In the genomic region with DNA sequence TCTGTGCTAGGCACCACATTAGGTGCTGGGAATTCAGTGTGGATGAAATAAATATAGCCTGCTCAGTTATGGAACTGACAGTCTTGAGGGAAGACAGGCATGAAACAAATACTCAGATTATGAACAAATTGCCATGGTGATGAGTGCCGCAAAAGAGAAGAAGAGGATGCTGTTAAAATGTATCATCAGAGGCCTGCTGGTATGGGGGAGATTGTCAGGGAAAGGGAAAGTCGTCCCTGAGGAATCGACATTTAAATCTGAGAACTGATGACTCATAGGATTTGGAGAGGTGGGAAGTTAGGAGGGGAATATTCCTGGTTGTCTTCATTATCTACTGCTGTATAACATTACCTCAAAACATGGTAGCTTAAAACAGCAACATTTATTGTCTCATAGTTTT, we compare ENCODE assay signal across 21 cellular contexts. TPM values are rescaled to one million over a fixed set of nuclear protein-coding genes. Genes with fewer than 3 reads are reported as not detected.
A peak's percentile ranks its signal among the peaks of the same experiment; 100 is the strongest.
DNase-seq lines count a peak whose midpoint lies in the region; ATAC-seq, FAIRE-seq and TF ChIP-seq lines count a peak whose summit lies in the region.
"Had no signal": no experiment of that assay in that cellular context is flagged by ENCODE, and none has a peak within 500 bp of the region (broad histone marks: within the 10 kb centered on the region; RNA-seq: fewer than 3 reads in every experiment).

No MANE protein-coding gene starts in this region.

- DNase-seq in A549 (ENCODE audit: low read depth in 1 of 2, low spot score in 1 of 2) (no peak), ELR (ENCODE audit: low read depth) (peak; percentile 8), LHCN-M2 (ENCODE audit: low read depth) (peak; percentile 39), fibroblast of peridontal ligament (ENCODE audit: extremely low read depth) (peak; percentile 25), RCC 7860 (ENCODE audit: low spot score) (no peak), glomerular visceral epithelial cell (ENCODE audit: extremely low spot score) (no peak), colonic mucosa (no peak), Right ventricle myocardium superior (no peak)
- DNase-seq: CD4-positive, CD25-positive, alpha-beta regulatory T cell; KG1; MV-4-11; NCI-H1105 treated with DMSO at 0.1 percent for 48 hours; NCI-H2029 treated with DMSO at 0.1 percent for 48 hours; NCI-H446; NCI-H526; OCI-M1; SW 1271 had no signal

- POLR2A ChIA-PET in A549 (lab: Yijun Ruan, JAX): no interaction called here

- no peaks in the 10 kb centered on the region for H3K4me1 ChIP-seq in A549
- no peaks in the 10 kb centered on the region for H3K4me1 ChIP-seq in colonic mucosa

- no peak overlapping the region for H3K27ac ChIP-seq in A549
- no peak overlapping the region for H3K27ac ChIP-seq in colonic mucosa

- H3K9me3 ChIP-seq in A549 (no peaks in the 10 kb centered on the region), colonic mucosa (no peaks in the 10 kb centered on the region)

- no peak for TF ChIP-seq CTCF in A549 (IDR thresholded peaks at IDR 0.05)
- no peak for TF ChIP-seq CTCF in colonic mucosa (IDR thresholded peaks at IDR 0.05)

- H3K4me2 ChIP-seq in A549: no peak overlapping the region

- no peak for TF ChIP-seq RAD21 in A549 (conservative IDR thresholded peaks at IDR 0.05 in 1 of 2, IDR thresholded peaks at IDR 0.05 in 1 of 2)

- H3K4me3 ChIP-seq in A549 (no peak overlapping the region), colonic mucosa (no peak overlapping the region)

- intact Hi-C loops in colonic mucosa (cut with DNase I) (no loop called here), Right ventricle myocardium superior (cut with DNase I) (no loop called here)

- CTCF ChIA-PET in A549 (lab: Yijun Ruan, JAX): interaction anchor here (0.9 to 1.1 kb wide), 2 partner anchors 16 to 248 kb away, joined by 3 to 4 read pairs; no protein-coding TSS in a partner anchor

- ATAC-seq in A549 (no peak), Right ventricle myocardium superior (ENCODE audit: poor library complexity) (no peak)
- ATAC-seq: Right ventricle myocardium inferior had no signal

- 71% methylated on average over 3 of the region's 3 CpGs for WGBS in A549 (ENCODE audit: missing lambda C conversion rate)

- TF ChIP-seq POLR2A in A549 (IDR thresholded peaks at IDR 0.05; ENCODE audit: low read length): no peak

- no peak for FAIRE-seq in A549 (lab: Jason Lieb, UNC)
- no peak for FAIRE-seq in RCC 7860 (lab: Jason Lieb, UNC)
- FAIRE-seq: A204.1, H54 had no signal

- TF ChIP-seq EP300 in A549 (IDR thresholded peaks at IDR 0.05): no peak

- H3K36me3 ChIP-seq in colonic mucosa: no peaks in the 10 kb centered on the region

- no peaks in the 10 kb centered on the region for H3K27me3 ChIP-seq in colonic mucosa

- no peak overlapping the region for H3K9ac ChIP-seq in colonic mucosa (ENCODE audit: low read depth in 2 of 2, low read length in 2 of 2)

TF ChIP-seq in A549, 52 proteins besides CTCF, POLR2A, EP300 and RAD21:
- TF ChIP-seq RCOR1 (IDR thresholded peaks at IDR 0.05; ENCODE audit: low read depth, low read length) (no peak), MAFK (IDR thresholded peaks at IDR 0.05; ENCODE audit: partially characterized antibody) (peak; percentile 27), FOSL2 (IDR thresholded peaks at IDR 0.05) (no peak), FOSL2 (CRISPR knock-in tag; IDR thresholded peaks at IDR 0.05) (peak; percentile 47; the same call in 1 of the 2 replicates), HMGXB4 (CRISPR knock-in tag; IDR thresholded peaks at IDR 0.05; ENCODE audit: borderline replicate concordance) (no peak), CEBPB (IDR thresholded peaks at IDR 0.05) (no peak), HOXA7 (CRISPR knock-in tag; IDR thresholded peaks at IDR 0.05) (no peak)

RNA-seq across cellular contexts. Expression of gene PPP1R36, which starts 42.0 kb away (rescaled TPM):
- polyA plus RNA-seq in A549 (2011; rRNA removed): 0.26 and 0.47 TPM in 2 replicates
- polyA plus RNA-seq in A549 (2012; cell fraction: cytosol; rRNA removed): 0.05 TPM in 1 of 2 replicates, not detected in the other
- polyA plus RNA-seq in A549 (2012; cell fraction: nucleus; rRNA removed): 0.06 TPM in 1 of 2 replicates, not detected in the other
- 0.08 to 0.48 TPM (median 0.21 TPM) in 3 replicates for polyA plus RNA-seq in A549 (2017; fragmentation: RNase III; extraction: RNeasy Plus Mini Kit Qiagen cat#74134 plus additional on column Dnase treatment)
- polyA minus RNA-seq in A549 (2011; rRNA and poly(A)+ RNA removed): 1.2 TPM in 1 of 2 replicates, not detected in the other
- total RNA-seq in LHCN-M2 (2014; rRNA removed): 0.58 and 1.1 TPM in 2 replicates
- 0.78 TPM for polyA plus RNA-seq in LHCN-M2 (2012)
- 1 to 10 TPM; 2.2 to 5.0 TPM for total RNA-seq in colonic mucosa
- total RNA-seq in Right ventricle myocardium superior: 0.19 TPM
- total RNA-seq: CD4-positive, CD25-positive, alpha-beta regulatory T cell; Right ventricle myocardium inferior; SK-MEL-5 had no signal

RNA-seq across cellular contexts. Expression of gene HSPA2, which starts 51.3 kb away (rescaled TPM):
- polyA plus RNA-seq in A549 (2011; rRNA removed): 50.0 and 59.9 TPM in 2 replicates
- 82.2 and 102 TPM in 2 replicates for polyA plus RNA-seq in A549 (2012; cell fraction: cytosol; rRNA removed)
- 122 and 164 TPM in 2 replicates for polyA plus RNA-seq in A549 (2012; cell fraction: nucleus; rRNA removed)
- 144 to 171 TPM (median 156 TPM) in 3 replicates for polyA plus RNA-seq in A549 (2017; fragmentation: RNase III; extraction: RNeasy Plus Mini Kit Qiagen cat#74134 plus additional on column Dnase treatment)
- 65.0 and 77.8 TPM in 2 replicates for polyA minus RNA-seq in A549 (2011; rRNA and poly(A)+ RNA removed)
- 16.7 TPM in 2 replicates for total RNA-seq in LHCN-M2 (2014; rRNA removed)
- 18.8 TPM for polyA plus RNA-seq in LHCN-M2 (2012)
- total RNA-seq in colonic mucosa: 10 to 100 TPM; 21.6 to 66.1 TPM
- total RNA-seq in Right ventricle myocardium superior: 14.1 TPM

Comparison
In these comparisons a context has a peak if more than half of its experiments do, and no peak if none do; other contexts are left out.
1. DNase-seq: peak in ELR (single experiment), LHCN-M2 (single experiment) and fibroblast of peridontal ligament (single experiment); none in A549 (0 of 2), RCC 7860 (single experiment), glomerular visceral epithelial cell (single experiment), colonic mucosa (single experiment) and Right ventricle myocardium superior (single experiment).